ENCODE assay signal across 8 cellular contexts in genomic region chr9:90287567-90288274, GRCh38.
DNase-seq lines count a peak whose midpoint lies in the region; ATAC-seq and TF ChIP-seq lines count a peak whose summit lies in the region.
"Had no signal": no experiment of that assay in that cellular context is flagged by ENCODE, and none has a peak within 500 bp of the region (broad histone marks: within the 10 kb centered on the region; RNA-seq: fewer than 3 reads in every experiment).

No MANE protein-coding gene starts in this region.

- H3K9me3 Mint-ChIP-seq in naive B cell, result no peaks in the 10 kb centered on the region

- no peaks in the 10 kb centered on the region for H3K9me3 ChIP-seq in HAP-1
- H3K9me3 ChIP-seq in heart right ventricle, result no peaks in the 10 kb centered on the region

- no peak overlapping the region for H3K4me3 ChIP-seq in HAP-1
- H3K4me3 ChIP-seq in heart right ventricle, result no peak overlapping the region
- H3K4me3 ChIP-seq: SK-N-MC had no signal

- peaks cover 15 to 37% (median 19%) of the 10 kb centered on the region in 3 donors for H3K27me3 Mint-ChIP-seq in naive B cell

- H3K27ac Mint-ChIP-seq in naive B cell, result peak overlapping the region in 1 of 6 donors; percentile 34

- WGBS in heart right ventricle, 2 donors, result 58 to 59% methylated on average over 9 of the region's 9 CpGs

- H3K27me3 ChIP-seq in HAP-1 (ENCODE audit: low read depth) (no peaks in the 10 kb centered on the region), heart right ventricle (peaks cover 0 to 11% (median 0%) of the 10 kb centered on the region in 7 donors)

- no peak for DNase-seq in naive B cell
- DNase-seq in HAP-1 (ENCODE audit: low spot score in 2 of 2), result no peak
- DNase-seq in heart right ventricle, result no peak
- no peak for DNase-seq in epidermal melanocyte (ENCODE audit: insufficient read length, low spot score)

- no peaks in the 10 kb centered on the region for H3K4me1 Mint-ChIP-seq in naive B cell

- ATAC-seq in GM18870 (IDR thresholded peaks at IDR 0.05; ENCODE audit: unreplicated experiment) (peak; percentile 92), GM21528 (IDR thresholded peaks at IDR 0.05; ENCODE audit: low FRiP score, unreplicated experiment) (peak; percentile 92), HG03460 (IDR thresholded peaks at IDR 0.05; ENCODE audit: unreplicated experiment) (peak; percentile 97), naive B cell (ENCODE audit: low read depth in 2 of 2) (peak; percentile 53 to 84), heart right ventricle (no peak)

- intact Hi-C loops in heart right ventricle (cut with DNase I), result no loop called here

- no peak overlapping the region for H3K27ac ChIP-seq in heart right ventricle
- H3K27ac ChIP-seq: SK-N-MC had no signal

- H3K36me3 ChIP-seq in HAP-1 (replicated peaks) (no peaks in the 10 kb centered on the region), heart right ventricle (no peaks in the 10 kb centered on the region)

- H3K4me1 ChIP-seq in HAP-1 (no peaks in the 10 kb centered on the region), heart right ventricle (no peaks in the 10 kb centered on the region)

- H3K36me3 Mint-ChIP-seq in naive B cell, result no peaks in the 10 kb centered on the region

- in situ Hi-C loops in HAP-1 (cut with MboI; ENCODE audit: low sequenced_read_pairs), result no loop called here

- TF ChIP-seq CTCF in heart right ventricle (IDR thresholded peaks at IDR 0.05), result no peak

- peak overlapping the region in 1 of 8 donors; percentile 15 for H3K4me3 Mint-ChIP-seq in naive B cell

Comparison
In these comparisons a context has a peak if more than half of its experiments do, and no peak if none do; other contexts are left out.
1. ATAC-seq: peak in GM18870 (single experiment), GM21528 (single experiment), HG03460 (single experiment) and naive B cell (2 of 2); none in heart right ventricle (0 of 8).